In genomic region chr14:76056128-76056527, GRCh38 we compare ENCODE assay signal across 10 cellular contexts.
DNase-seq lines count a peak whose midpoint lies in the region; ATAC-seq, FAIRE-seq and TF ChIP-seq lines count a peak whose summit lies in the region.
"Had no signal": no experiment of that assay in that cellular context is flagged by ENCODE, and none has a peak within 500 bp of the region (broad histone marks: within the 10 kb centered on the region; RNA-seq: fewer than 3 reads in every experiment).

No MANE protein-coding gene starts in this region.

- H4K20me1 ChIP-seq in endothelial cell of umbilical vein (replicated peaks; ENCODE audit: control insufficient read depth, extremely low read depth, insufficient read depth, low read length) (no peaks in the 10 kb centered on the region), smooth muscle cell (ENCODE audit: low read depth) (peaks cover 3% of the 10 kb centered on the region)

- FAIRE-seq in endothelial cell of umbilical vein (lab: Jason Lieb, UNC): peak; percentile 46
- FAIRE-seq in urothelium cell line (lab: Jason Lieb, UNC): no peak

- H3K27me3 ChIP-seq in heart left ventricle (no peaks in the 10 kb centered on the region), right cardiac atrium (ENCODE audit: control insufficient read depth, insufficient read depth) (no peaks in the 10 kb centered on the region), endothelial cell of umbilical vein (ENCODE audit: control insufficient read depth in 2 of 2, insufficient read depth in 2 of 2, low read length in 2 of 2) (no peaks in the 10 kb centered on the region), smooth muscle cell (ENCODE audit: low read depth) (no peaks in the 10 kb centered on the region)

- intact Hi-C loops in heart left ventricle (cut with DNase I): loop anchor here in 2 of 10 donors (10.0 kb wide), 1 partner anchor 329 kb away; no protein-coding TSS in a partner anchor
- intact Hi-C loops in right cardiac atrium (cut with DNase I): loop anchor here in 3 of 4 donors (10.0 kb wide), 3 partner anchors 299 to 589 kb away; no protein-coding TSS in a partner anchor
- intact Hi-C loops in endothelial cell of umbilical vein (cut with micrococcal nuclease): no loop called here

- 87 to 93% (median 92%) methylated on average over 8 of the region's 8 CpGs for WGBS in heart left ventricle, 4 donors
- 90% methylated on average over 8 of the region's 8 CpGs for WGBS in right cardiac atrium
- WGBS in smooth muscle cell (ENCODE audit: low lambda C conversion rate): 93% methylated on average over 8 of the region's 8 CpGs

- TF ChIP-seq POLR2A in heart left ventricle (IDR thresholded peaks at IDR 0.05): no peak
- TF ChIP-seq POLR2A in endothelial cell of umbilical vein (IDR thresholded peaks at IDR 0.05; ENCODE audit: low read depth, low read length): no peak

- H3K4me3 ChIP-seq in heart left ventricle (no peak overlapping the region), right cardiac atrium (ENCODE audit: low read length) (no peak overlapping the region), endothelial cell of umbilical vein (replicated peaks in 1 of 3; ENCODE audit: insufficient read depth in 1 of 3, low read depth in 1 of 3, low read length in 3 of 3) (no peak overlapping the region), smooth muscle cell (no peak overlapping the region)
- H3K4me3 ChIP-seq: skin epidermis had no signal

- CTCF ChIA-PET in endothelial cell of umbilical vein (lab: Charles Lee): interaction anchor here (0.6 to 1.6 kb wide), 7 partner anchors 13 to 479 kb away, joined by 3 to 6 read pairs (median 4); no protein-coding TSS in a partner anchor

- ATAC-seq in heart left ventricle (peak in 3 of 4 donors; percentile 30 to 47 (median 34)), right cardiac atrium (no peak), HG03280 (IDR thresholded peaks at IDR 0.05; ENCODE audit: unreplicated experiment) (no peak)

- H3K36me3 ChIP-seq in heart left ventricle: peaks cover 0 to 26% (median 19%) of the 10 kb centered on the region in 9 donors
- H3K36me3 ChIP-seq in endothelial cell of umbilical vein (ENCODE audit: control insufficient read depth in 2 of 2, extremely low read depth in 1 of 2, insufficient read depth in 2 of 2, low read length in 2 of 2): no peaks in the 10 kb centered on the region
- H3K36me3 ChIP-seq in smooth muscle cell (ENCODE audit: low read depth): peaks cover 5% of the 10 kb centered on the region

- H3K9ac ChIP-seq in endothelial cell of umbilical vein (replicated peaks; ENCODE audit: extremely low read depth, insufficient read depth, low read length) (no peak overlapping the region), smooth muscle cell (ENCODE audit: low read depth) (no peak overlapping the region)

- H3F3A ChIP-seq in smooth muscle cell (ENCODE audit: low read depth): no peaks in the 10 kb centered on the region

- H2AFZ ChIP-seq in endothelial cell of umbilical vein (ENCODE audit: low read depth, low read length) (no peak overlapping the region), smooth muscle cell (ENCODE audit: low read depth) (no peak overlapping the region)

- no peaks in the 10 kb centered on the region for H3K9me1 ChIP-seq in endothelial cell of umbilical vein (replicated peaks; ENCODE audit: control insufficient read depth, extremely low read depth, insufficient read depth, low read length)

- BruUV-seq in endothelial cell of umbilical vein (replicated peaks; lab: Mats Ljungman, UMichigan): no TSS peak

- POLR2A ChIA-PET in endothelial cell of umbilical vein (lab: Charles Lee): no interaction called here

- H3K4me1 ChIP-seq in heart left ventricle (peaks cover 0 to 3% (median 0%) of the 10 kb centered on the region in 12 donors), right cardiac atrium (ENCODE audit: control insufficient read depth, insufficient read depth, low read length) (no peaks in the 10 kb centered on the region), endothelial cell of umbilical vein (ENCODE audit: control insufficient read depth, extremely low read depth, insufficient read depth, low read length) (no peaks in the 10 kb centered on the region), smooth muscle cell (ENCODE audit: low read depth) (no peaks in the 10 kb centered on the region)

- H3K27ac ChIP-seq in heart left ventricle (no peak overlapping the region), right cardiac atrium (ENCODE audit: low read length) (no peak overlapping the region), endothelial cell of umbilical vein (ENCODE audit: insufficient read depth, low read depth, low read length) (no peak overlapping the region), smooth muscle cell (ENCODE audit: low read depth) (no peak overlapping the region)
- H3K27ac ChIP-seq: skin epidermis had no signal

- TF ChIP-seq CTCF in heart left ventricle (IDR thresholded peaks at IDR 0.05): peak in 8 of 12 donors; percentile 9 to 39 (median 32)
- TF ChIP-seq CTCF in endothelial cell of umbilical vein (IDR thresholded peaks at IDR 0.05; ENCODE audit: extremely low read depth in 1 of 2, insufficient read depth in 1 of 2, low read depth in 1 of 2, low read length in 2 of 2): peak; percentile 31 to 39
- TF ChIP-seq CTCF in smooth muscle cell (IDR thresholded peaks at IDR 0.05; ENCODE audit: borderline replicate concordance, insufficient read depth, poor library complexity, severe bottlenecking): no peak

- dilution Hi-C loops in endothelial cell of umbilical vein (cut with MboI; ENCODE audit: extremely low pct_ligation_motif_present, low sequenced_read_pairs): no loop called here

- DNase-seq in heart left ventricle: no peak
- DNase-seq in right cardiac atrium: no peak
- peak; percentile 27 for DNase-seq in NCI-H524 treated with DMSO at 0.1 percent for 48 hours (lab: John Stamatoyannopoulos, UW)
- DNase-seq in endothelial cell of umbilical vein (ENCODE audit: low read depth, low spot score): no peak
- DNase-seq in urothelium cell line (ENCODE audit: low spot score): peak; percentile 42
- DNase-seq in activated T-cell treated with anti-CD3 and anti-CD28 coated beads, Interleukin-2, amount 50 U/mL, for 48 hours: no peak
- DNase-seq in smooth muscle cell (lab: John Stamatoyannopoulos, UW; ENCODE audit: unreplicated experiment): no peak
- DNase-seq: KG1 had no signal

- H3K9me3 ChIP-seq in heart left ventricle (no peaks in the 10 kb centered on the region), right cardiac atrium (ENCODE audit: control insufficient read depth, low read length) (no peaks in the 10 kb centered on the region), endothelial cell of umbilical vein (replicated peaks; ENCODE audit: control insufficient read depth, insufficient read depth, low read length) (no peaks in the 10 kb centered on the region), smooth muscle cell (replicated peaks; ENCODE audit: low read depth) (no peaks in the 10 kb centered on the region)

- H3K79me2 ChIP-seq in endothelial cell of umbilical vein (ENCODE audit: control insufficient read depth, insufficient read depth, low read length): no peaks in the 10 kb centered on the region
- no peaks in the 10 kb centered on the region for H3K79me2 ChIP-seq in smooth muscle cell (ENCODE audit: low read depth)

- H3K4me2 ChIP-seq in endothelial cell of umbilical vein (ENCODE audit: insufficient read depth, low read length) (no peak overlapping the region), smooth muscle cell (no peak overlapping the region)

TF ChIP-seq in endothelial cell of umbilical vein, 7 proteins besides CTCF, POLR2A, EP300 and RAD21:
- no peak for TF ChIP-seq MAX (IDR thresholded peaks at IDR 0.05; ENCODE audit: insufficient read depth, insufficient read length)
- TF ChIP-seq GATA2 (IDR thresholded peaks at IDR 0.05; ENCODE audit: insufficient read depth, insufficient read length, low read depth, low read length): no peak
- no peak for TF ChIP-seq MYC (IDR thresholded peaks at IDR 0.05; ENCODE audit: low read depth, low read length)
- no peak for TF ChIP-seq EZH2 (IDR thresholded peaks at IDR 0.05; ENCODE audit: borderline replicate concordance, low read depth, low read length, severe bottlenecking)
- TF ChIP-seq FOS (IDR thresholded peaks at IDR 0.05; ENCODE audit: borderline replicate concordance, insufficient read depth, low read length): no peak
- TF ChIP-seq POLR2AphosphoS5 (IDR thresholded peaks at IDR 0.05; ENCODE audit: insufficient read depth, low read depth, low read length): no peak
- TF ChIP-seq JUN (IDR thresholded peaks at IDR 0.05; ENCODE audit: borderline replicate concordance, insufficient read depth, insufficient read length, low read depth): no peak

Comparison
In these comparisons a context has a peak if more than half of its experiments do, and no peak if none do; other contexts are left out.
1. ATAC-seq: peak in heart left ventricle (3 of 4); none in right cardiac atrium (0 of 2) and HG03280 (single experiment).
2. DNase-seq: peak in NCI-H524 treated with DMSO at 0.1 percent for 48 hours (single experiment) and urothelium cell line (single experiment); none in heart left ventricle (0 of 5), right cardiac atrium (0 of 3), endothelial cell of umbilical vein (single experiment), activated T-cell treated with anti-CD3 and anti-CD28 coated beads, Interleukin-2, amount 50 U/mL, for 48 hours (0 of 2) and smooth muscle cell (single experiment).